ENCODE assay signal across 1 cellular context in genomic region chr17:60391419-60392041, GRCh38.
TF ChIP-seq lines count a peak whose summit lies in the region.

No MANE protein-coding gene starts in this region.

TF ChIP-seq in endothelial cell of umbilical vein, 7 proteins besides CTCF, POLR2A, EP300 and RAD21 (continued from another document):
- TF ChIP-seq MYC (IDR thresholded peaks at IDR 0.05; ENCODE audit: low read depth, low read length) (no peak), POLR2AphosphoS5 (IDR thresholded peaks at IDR 0.05; ENCODE audit: insufficient read depth, low read depth, low read length) (peak; percentile 1), EZH2 (IDR thresholded peaks at IDR 0.05; ENCODE audit: borderline replicate concordance, low read depth, low read length, severe bottlenecking) (no peak), MAX (IDR thresholded peaks at IDR 0.05; ENCODE audit: insufficient read depth, insufficient read length) (no peak)
